In the genomic region with DNA sequence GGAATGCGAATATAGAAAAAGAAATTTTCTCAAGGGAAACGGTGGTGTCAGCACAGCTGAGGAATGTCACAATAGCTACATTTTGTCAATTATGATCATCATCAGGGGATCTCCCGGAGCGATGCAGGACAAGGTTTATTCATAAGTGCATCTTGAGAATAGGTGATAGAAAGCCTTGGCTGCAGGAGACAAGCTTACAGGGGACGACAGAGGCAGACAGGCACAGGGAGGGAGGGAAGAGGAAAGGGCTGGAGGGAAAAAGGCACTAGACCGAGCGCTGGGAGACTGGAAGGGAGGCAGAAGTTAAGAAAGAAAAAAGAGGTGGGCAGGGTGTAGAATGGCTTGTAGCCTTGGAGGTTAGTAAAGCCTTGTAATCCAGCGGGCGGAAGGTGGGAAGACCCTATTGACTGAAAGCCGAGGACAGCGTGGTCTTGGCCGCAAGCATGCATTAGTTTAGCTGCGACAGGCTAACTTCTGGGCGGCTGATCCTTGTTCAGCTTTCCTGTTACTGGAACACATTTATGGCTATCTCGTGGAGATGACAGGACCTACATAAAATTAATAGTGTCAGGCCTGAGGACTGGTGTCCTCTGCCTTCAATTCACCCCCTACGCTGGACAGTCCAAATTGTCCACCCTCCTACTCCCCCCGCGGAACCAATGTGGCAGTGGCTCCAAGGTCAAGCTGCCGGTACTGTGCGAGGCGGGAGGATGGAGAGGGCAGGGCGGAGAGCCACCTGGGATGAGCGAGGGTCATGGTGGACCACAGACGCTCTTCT, we compare ENCODE assay signal across 8 cellular contexts. TPM values are rescaled to one million over a fixed set of nuclear protein-coding genes. Genes with fewer than 3 reads are reported as not detected.
DNase-seq lines count a peak whose midpoint lies in the region; ATAC-seq and TF ChIP-seq lines count a peak whose summit lies in the region.

No MANE protein-coding gene starts in this region.

- H3K27ac ChIP-seq in HEK293 (ENCODE audit: extremely low read depth, low read depth, low read length) (peak overlapping the region; percentile 71; the same call in 1 of the 2 replicates), heart right ventricle (peak overlapping the region; percentile 79 to 91 (median 86)), ovary (peak overlapping the region; percentile 88 to 90)

- WGBS in heart right ventricle, 2 donors, result 6 to 7% methylated on average over 24 of the region's 24 CpGs
- WGBS in ovary, 3 donors, result 2 to 6% (median 4%) methylated on average over 24 of the region's 24 CpGs

- DNase-seq in activated CD4-positive, alpha-beta memory T cell treated with anti-CD3 and anti-CD28 coated beads, Interleukin-2, amount 10 ng/mL, durations not matched to agents 7 days and 5 days, result no peak
- DNase-seq in heart right ventricle (peak; percentile 18 to 25), ovary (peak; percentile 52 to 65 (median 58)), germinal center (ENCODE audit: low spot score) (no peak), G401 (ENCODE audit: low spot score) (no peak)

- POLR2A ChIA-PET in HEK293 (lab: Yijun Ruan, JAX), result no interaction called here
- POLR2A ChIA-PET in activated CD4-positive, alpha-beta memory T cell treated with anti-CD3 and anti-CD28 coated beads, Interleukin-2, amount 10 ng/mL, durations not matched to agents 7 days and 5 days (lab: Charles Lee), result interaction anchor here (1.2 to 1.3 kb wide), 2 partner anchors 256 to 473 kb away, joined by 3 to 5 read pairs; no protein-coding TSS in a partner anchor

- intact Hi-C loops in heart right ventricle (cut with DNase I), result loop anchor here in 2 of 10 donors (10.0 kb wide), 1 partner anchor 1335 kb away; no protein-coding TSS in a partner anchor
- intact Hi-C loops in ovary (cut with DNase I), result loop anchor here in 1 of 4 donors (10.0 kb wide), 1 partner anchor 695 kb away; no protein-coding TSS in a partner anchor

- no peak for TF ChIP-seq EP300 in ovary (IDR thresholded peaks at IDR 0.05)

- TF ChIP-seq POLR2A in ovary (IDR thresholded peaks at IDR 0.05), result no peak

- TF ChIP-seq CTCF in HEK293 (tag by site-specific recombination; IDR thresholded peaks at IDR 0.05) (no peak), heart right ventricle (IDR thresholded peaks at IDR 0.05) (no peak), ovary (IDR thresholded peaks at IDR 0.05) (no peak)

- CTCF ChIA-PET in HEK293 (lab: Yijun Ruan, JAX), result interaction anchor here (0.7 to 1.3 kb wide), 2 partner anchors 10 to 15 kb away, joined by 3 to 6 read pairs; no protein-coding TSS in a partner anchor
- CTCF ChIA-PET in activated CD4-positive, alpha-beta memory T cell treated with anti-CD3 and anti-CD28 coated beads, Interleukin-2, amount 10 ng/mL, durations not matched to agents 7 days and 5 days (lab: Charles Lee), result interaction anchor here (1.1 to 3.2 kb wide), 2 partner anchors 11 to 268 kb away, joined by 3 to 15 read pairs; no protein-coding TSS in a partner anchor

- H3K27ac Mint-ChIP-seq in activated CD4-positive, alpha-beta memory T cell treated with anti-CD3 and anti-CD28 coated beads, Interleukin-2, amount 10 ng/mL, durations not matched to agents 7 days and 5 days, result no peak overlapping the region

- H3K4me1 Mint-ChIP-seq in activated CD4-positive, alpha-beta memory T cell treated with anti-CD3 and anti-CD28 coated beads, Interleukin-2, amount 10 ng/mL, durations not matched to agents 7 days and 5 days, result peaks cover 40% of the 10 kb centered on the region

- peak overlapping the region; percentile 80 for H3K4me3 ChIP-seq in HEK293 (ENCODE audit: low read depth, low read length)
- peak overlapping the region; percentile 71 to 94 (median 82) for H3K4me3 ChIP-seq in heart right ventricle
- peak overlapping the region; percentile 94 for H3K4me3 ChIP-seq in ovary

- H3K4me3 Mint-ChIP-seq in activated CD4-positive, alpha-beta memory T cell treated with anti-CD3 and anti-CD28 coated beads, Interleukin-2, amount 10 ng/mL, durations not matched to agents 7 days and 5 days, result peak overlapping the region; percentile 82

- H3K27me3 ChIP-seq in heart right ventricle (peaks cover 0 to 49% (median 0%) of the 10 kb centered on the region in 7 donors), ovary (no peaks in the 10 kb centered on the region)

- no peaks in the 10 kb centered on the region for H3K9me3 ChIP-seq in HEK293 (ENCODE audit: control insufficient read depth, insufficient read depth, low read depth, low read length)
- no peaks in the 10 kb centered on the region for H3K9me3 ChIP-seq in heart right ventricle
- no peaks in the 10 kb centered on the region for H3K9me3 ChIP-seq in ovary

- H3K27me3 Mint-ChIP-seq in activated CD4-positive, alpha-beta memory T cell treated with anti-CD3 and anti-CD28 coated beads, Interleukin-2, amount 10 ng/mL, durations not matched to agents 7 days and 5 days, result peaks cover 31% of the 10 kb centered on the region

- H3K4me1 ChIP-seq in HEK293 (ENCODE audit: control insufficient read depth, insufficient read depth, low read length) (0 out of 2 replicates have a peak, but pooled peaks cover 2% of the 10 kb centered on the region), heart right ventricle (peaks cover 0 to 29% (median 18%) of the 10 kb centered on the region in 9 donors), ovary (ENCODE audit: insufficient read depth) (peaks cover 3% of the 10 kb centered on the region)

- in situ Hi-C loops in G401 (cut with HindIII; ENCODE audit: low sequenced_read_pairs), result no loop called here

- H3K36me3 ChIP-seq in HEK293 (ENCODE audit: control insufficient read depth in 2 of 2, insufficient read depth in 1 of 2, low read length in 2 of 2) (no peaks in the 10 kb centered on the region), heart right ventricle (no peaks in the 10 kb centered on the region), ovary (no peaks in the 10 kb centered on the region)

- H3K36me3 Mint-ChIP-seq in activated CD4-positive, alpha-beta memory T cell treated with anti-CD3 and anti-CD28 coated beads, Interleukin-2, amount 10 ng/mL, durations not matched to agents 7 days and 5 days (ENCODE audit: low read depth), result peaks cover 5% of the 10 kb centered on the region

- ATAC-seq in heart right ventricle (peak in 5 of 8 donors; percentile 33 to 50 (median 43)), HG02678 (IDR thresholded peaks at IDR 0.05; ENCODE audit: unreplicated experiment) (no peak), HG02571 (IDR thresholded peaks at IDR 0.05; ENCODE audit: unreplicated experiment) (no peak)

- H3K9me3 Mint-ChIP-seq in activated CD4-positive, alpha-beta memory T cell treated with anti-CD3 and anti-CD28 coated beads, Interleukin-2, amount 10 ng/mL, durations not matched to agents 7 days and 5 days, result no peaks in the 10 kb centered on the region

TF ChIP-seq in HEK293, 187 proteins besides CTCF, POLR2A, EP300 and RAD21 (continues in another document):
- no peak for TF ChIP-seq ZNF114 (tag by site-specific recombination; IDR thresholded peaks at IDR 0.05)
- TF ChIP-seq ZNF664 (tag by site-specific recombination; IDR thresholded peaks at IDR 0.05), result no peak
- no peak for TF ChIP-seq ZBTB8A (tag by site-specific recombination; IDR thresholded peaks at IDR 0.05)
- no peak for TF ChIP-seq ZNF324 (tag by site-specific recombination; IDR thresholded peaks at IDR 0.05)
- TF ChIP-seq, protein P1, sequence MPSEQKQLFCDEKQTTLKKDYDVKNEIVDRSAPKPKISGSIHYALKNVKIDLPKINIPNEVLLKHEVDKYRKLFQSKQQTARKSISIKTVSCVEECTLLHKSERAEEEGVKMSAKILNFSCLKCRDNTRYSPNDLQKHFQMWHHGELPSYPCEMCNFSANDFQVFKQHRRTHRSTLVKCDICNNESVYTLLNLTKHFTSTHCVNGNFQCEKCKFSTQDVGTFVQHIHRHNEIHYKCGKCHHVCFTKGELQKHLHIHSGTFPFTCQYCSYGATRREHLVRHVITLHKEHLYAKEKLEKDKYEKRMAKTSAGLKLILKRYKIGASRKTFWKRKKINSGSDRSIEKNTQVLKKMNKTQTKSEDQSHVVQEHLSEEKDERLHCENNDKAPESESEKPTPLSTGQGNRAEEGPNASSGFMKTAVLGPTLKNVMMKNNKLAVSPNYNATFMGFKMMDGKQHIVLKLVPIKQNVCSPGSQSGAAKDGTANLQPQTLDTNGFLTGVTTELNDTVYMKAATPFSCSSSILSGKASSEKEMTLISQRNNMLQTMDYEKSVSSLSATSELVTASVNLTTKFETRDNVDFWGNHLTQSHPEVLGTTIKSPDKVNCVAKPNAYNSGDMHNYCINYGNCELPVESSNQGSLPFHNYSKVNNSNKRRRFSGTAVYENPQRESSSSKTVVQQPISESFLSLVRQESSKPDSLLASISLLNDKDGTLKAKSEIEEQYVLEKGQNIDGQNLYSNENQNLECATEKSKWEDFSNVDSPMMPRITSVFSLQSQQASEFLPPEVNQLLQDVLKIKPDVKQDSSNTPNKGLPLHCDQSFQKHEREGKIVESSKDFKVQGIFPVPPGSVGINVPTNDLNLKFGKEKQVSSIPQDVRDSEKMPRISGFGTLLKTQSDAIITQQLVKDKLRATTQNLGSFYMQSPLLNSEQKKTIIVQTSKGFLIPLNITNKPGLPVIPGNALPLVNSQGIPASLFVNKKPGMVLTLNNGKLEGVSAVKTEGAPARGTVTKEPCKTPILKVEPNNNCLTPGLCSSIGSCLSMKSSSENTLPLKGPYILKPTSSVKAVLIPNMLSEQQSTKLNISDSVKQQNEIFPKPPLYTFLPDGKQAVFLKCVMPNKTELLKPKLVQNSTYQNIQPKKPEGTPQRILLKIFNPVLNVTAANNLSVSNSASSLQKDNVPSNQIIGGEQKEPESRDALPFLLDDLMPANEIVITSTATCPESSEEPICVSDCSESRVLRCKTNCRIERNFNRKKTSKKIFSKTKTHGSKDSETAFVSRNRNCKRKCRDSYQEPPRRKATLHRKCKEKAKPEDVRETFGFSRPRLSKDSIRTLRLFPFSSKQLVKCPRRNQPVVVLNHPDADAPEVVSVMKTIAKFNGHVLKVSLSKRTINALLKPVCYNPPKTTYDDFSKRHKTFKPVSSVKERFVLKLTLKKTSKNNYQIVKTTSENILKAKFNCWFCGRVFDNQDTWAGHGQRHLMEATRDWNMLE (tag by site-specific recombination; conservative IDR thresholded peaks at IDR 0.05; ENCODE audit: low read depth), result no peak

RNA-seq across cellular contexts. Expression of a gene that starts 1.5 kb away (rescaled TPM):
- total RNA-seq in activated CD4-positive, alpha-beta memory T cell treated with anti-CD3 and anti-CD28 coated beads, Interleukin-2, amount 10 ng/mL, durations not matched to agents 7 days and 5 days, result 10 to 100 TPM in 1 of 2 experiments, 1 to 10 TPM in 1; 8.9 to 10.0 TPM
- total RNA-seq in heart right ventricle (10 to 100 TPM in 5 of 10 donors, 1 to 10 TPM in 5; 4.9 to 11.5 (median 9.0) TPM), ovary (10 to 100 TPM; 23.9 to 45.5 (median 36.5) TPM)
- polyA plus RNA-seq in heart right ventricle (1 to 10 TPM; 2.6 to 3.7 TPM), ovary (10 to 100 TPM; 15.4 to 16.3 TPM)
- not detected in 2 replicates for total RNA-seq in G401 (2014; rRNA removed; shearing (Covaris generic))

Comparison
In these comparisons a context has a peak if more than half of its experiments do, and no peak if none do; other contexts are left out.
1. DNase-seq: peak in heart right ventricle (2 of 2) and ovary (5 of 5); none in activated CD4-positive, alpha-beta memory T cell treated with anti-CD3 and anti-CD28 coated beads, Interleukin-2, amount 10 ng/mL, durations not matched to agents 7 days and 5 days (single experiment), germinal center (single experiment) and G401 (single experiment).
2. ATAC-seq: peak in heart right ventricle (5 of 8); none in HG02678 (single experiment) and HG02571 (single experiment).
3. Peak in every context shown above with its lines, with median percentiles within 50 percentile points of each other: H3K27ac ChIP-seq and H3K4me3 ChIP-seq.